In genomic region chr16:75647138-75647491, GRCh38 we compare ENCODE assay signal across 1 cellular context.
TF ChIP-seq lines count a peak whose summit lies in the region.

No MANE protein-coding gene starts in this region.

TF ChIP-seq in HepG2, 621 proteins besides CTCF, POLR2A, EP300 and RAD21 (continued from another document):
- TF ChIP-seq BCLAF1 (IDR thresholded peaks at IDR 0.05) (no peak), ZNF713 (CRISPR knock-in tag; IDR thresholded peaks at IDR 0.05) (no peak), HOXD1 (CRISPR knock-in tag; IDR thresholded peaks at IDR 0.05) (peak; percentile 19; the same call in 1 of the 2 replicates), ZNF225 (CRISPR knock-in tag; IDR thresholded peaks at IDR 0.05) (no peak), ZBTB20 (CRISPR knock-in tag; IDR thresholded peaks at IDR 0.05; ENCODE audit: borderline replicate concordance, low read depth) (no peak), ZNF10 (CRISPR knock-in tag; IDR thresholded peaks at IDR 0.05; ENCODE audit: borderline replicate concordance, low read depth) (no peak), ZNF780A (CRISPR knock-in tag; IDR thresholded peaks at IDR 0.05) (0 out of 2 replicates have a peak, but pooled peaks have one; percentile 38), NCOR1 (IDR thresholded peaks at IDR 0.05; ENCODE audit: borderline replicate concordance, low read length) (no peak), ZNF563 (CRISPR knock-in tag; IDR thresholded peaks at IDR 0.05) (no peak), ZNF556 (CRISPR knock-in tag; IDR thresholded peaks at IDR 0.05; ENCODE audit: borderline replicate concordance) (no peak), ZNF549 (CRISPR knock-in tag; IDR thresholded peaks at IDR 0.05) (0 out of 2 replicates have a peak, but pooled peaks have one; percentile 47), ZNF598 (CRISPR knock-in tag; IDR thresholded peaks at IDR 0.05; ENCODE audit: borderline replicate concordance) (no peak), ZBTB40 (IDR thresholded peaks at IDR 0.05) (no peak), ZBTB40 (CRISPR knock-in tag; IDR thresholded peaks at IDR 0.05) (no peak), ZNF282 (IDR thresholded peaks at IDR 0.05; ENCODE audit: partially characterized antibody) (no peak), ZSCAN22 (CRISPR knock-in tag; IDR thresholded peaks at IDR 0.05) (no peak; the same call in 1 of the 2 replicates), NR2F2 (IDR thresholded peaks at IDR 0.05; ENCODE audit: borderline replicate concordance, low read depth) (no peak), DR1 (CRISPR knock-in tag; IDR thresholded peaks at IDR 0.05) (no peak), ETV5 (CRISPR knock-in tag; IDR thresholded peaks at IDR 0.05; ENCODE audit: borderline replicate concordance) (no peak), ZNF138 (CRISPR knock-in tag; IDR thresholded peaks at IDR 0.05; ENCODE audit: low read depth) (no peak), ZNF572 (CRISPR knock-in tag; IDR thresholded peaks at IDR 0.05) (no peak), GLMP (CRISPR knock-in tag; IDR thresholded peaks at IDR 0.05; ENCODE audit: borderline replicate concordance) (no peak), LBX2 (CRISPR knock-in tag; IDR thresholded peaks at IDR 0.05; ENCODE audit: borderline replicate concordance) (no peak), ATRX (CRISPR knock-in tag; IDR thresholded peaks at IDR 0.05; ENCODE audit: borderline replicate concordance) (no peak), SALL2 (CRISPR knock-in tag; IDR thresholded peaks at IDR 0.05) (no peak), GABPB1 (CRISPR knock-in tag; IDR thresholded peaks at IDR 0.05) (no peak), ZNF326 (CRISPR knock-in tag; IDR thresholded peaks at IDR 0.05; ENCODE audit: borderline replicate concordance) (no peak), ATF4 (CRISPR knock-in tag; IDR thresholded peaks at IDR 0.05) (0 out of 4 replicates have a peak, but pooled peaks of 1 of the 2 experiments have one; percentile 5), ZFP62 (CRISPR knock-in tag; IDR thresholded peaks at IDR 0.05) (no peak), MLX (CRISPR knock-in tag; IDR thresholded peaks at IDR 0.05) (no peak), KDM4B (CRISPR knock-in tag; IDR thresholded peaks at IDR 0.05) (no peak), ZMAT3 (CRISPR knock-in tag; conservative IDR thresholded peaks at IDR 0.05) (0 out of 2 replicates have a peak, but pooled peaks have one; percentile 11), ZNF224 (CRISPR knock-in tag; IDR thresholded peaks at IDR 0.05) (no peak), SNAPC2 (CRISPR knock-in tag; IDR thresholded peaks at IDR 0.05) (no peak), ISX (CRISPR knock-in tag; conservative IDR thresholded peaks at IDR 0.05) (0 out of 2 replicates have a peak, but pooled peaks have one; percentile 57), ZNF776 (CRISPR knock-in tag; IDR thresholded peaks at IDR 0.05) (no peak), ZNF772 (CRISPR knock-in tag; IDR thresholded peaks at IDR 0.05) (no peak), PLRG1 (conservative IDR thresholded peaks at IDR 0.05) (no peak), NR2F1 (CRISPR knock-in tag; IDR thresholded peaks at IDR 0.05) (0 out of 4 replicates have a peak, but pooled peaks of 1 of the 2 experiments have one; percentile 25), KDM3A (CRISPR knock-in tag; IDR thresholded peaks at IDR 0.05; ENCODE audit: low read depth) (no peak), ZSCAN29 (CRISPR knock-in tag; conservative IDR thresholded peaks at IDR 0.05) (no peak), SMARCE1 (IDR thresholded peaks at IDR 0.05; ENCODE audit: borderline replicate concordance) (no peak), PRDM4 (CRISPR knock-in tag; IDR thresholded peaks at IDR 0.05; ENCODE audit: borderline replicate concordance) (no peak), WIZ (CRISPR knock-in tag; IDR thresholded peaks at IDR 0.05) (no peak), ZNF670 (CRISPR knock-in tag; IDR thresholded peaks at IDR 0.05; ENCODE audit: borderline replicate concordance) (no peak)
